ENCODE assay signal across 10 cellular contexts in the genomic region with DNA sequence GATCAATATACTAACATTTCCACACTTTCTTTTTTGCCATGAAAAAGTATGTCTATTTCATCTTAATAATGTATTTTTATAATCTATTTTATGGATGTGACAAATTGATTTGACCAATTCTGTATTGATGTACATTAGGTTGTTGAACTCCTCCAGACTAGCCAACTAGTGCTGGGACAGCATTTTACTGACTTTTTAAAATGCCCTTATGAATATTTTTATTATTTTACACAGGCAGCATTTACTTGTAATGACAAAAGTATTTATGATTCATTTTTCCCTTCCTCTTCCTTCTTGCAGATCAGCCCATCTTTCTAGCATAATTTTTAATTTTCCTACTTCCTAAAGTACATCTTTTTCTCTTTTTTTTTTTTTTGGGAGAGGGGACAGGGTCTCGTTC. TPM values are rescaled to one million over a fixed set of nuclear protein-coding genes. Genes with fewer than 3 reads are reported as not detected.
DNase-seq lines count a peak whose midpoint lies in the region; ATAC-seq and TF ChIP-seq lines count a peak whose summit lies in the region.
"Had no signal": no experiment of that assay in that cellular context is flagged by ENCODE, and none has a peak within 500 bp of the region (broad histone marks: within the 10 kb centered on the region; RNA-seq: fewer than 3 reads in every experiment).

No MANE protein-coding gene starts in this region.

- peak overlapping the region; percentile 94; the same call in 1 of the 2 replicates for H2AFZ ChIP-seq in Loucy (ENCODE audit: low read length)
- H2AFZ ChIP-seq in neuron (ENCODE audit: low read depth, low read length), result no peak overlapping the region

- no peak for TF ChIP-seq CTCF in Loucy (conservative IDR thresholded peaks at IDR 0.05; ENCODE audit: low read length)

- peaks cover under 1% of the 10 kb centered on the region for H4K20me1 ChIP-seq in Loucy (ENCODE audit: insufficient read depth, low read length, poor library complexity, severe bottlenecking)

- no peaks in the 10 kb centered on the region for H3F3A ChIP-seq in Loucy (ENCODE audit: low read depth)

- peaks cover 9% of the 10 kb centered on the region for H3K79me2 ChIP-seq in Loucy (ENCODE audit: insufficient read depth, low read length)

- peak overlapping the region; percentile 94 for H3K4me2 ChIP-seq in Loucy (ENCODE audit: low read depth, low read length, poor library complexity, severe bottlenecking)

- H3K27me3 ChIP-seq in Loucy (ENCODE audit: insufficient read depth, low read length, poor library complexity, severe bottlenecking) (no peaks in the 10 kb centered on the region), neuron (ENCODE audit: insufficient read depth, low read length) (no peaks in the 10 kb centered on the region)
- H3K27me3 ChIP-seq: ovary had no signal

- H3K27ac ChIP-seq in cingulate gyrus (ENCODE audit: low read depth, low read length), result peak overlapping the region; percentile 98

- H3K4me3 ChIP-seq in Loucy (ENCODE audit: low read length, poor library complexity, severe bottlenecking) (peak overlapping the region; percentile 84), neuron (ENCODE audit: low read length) (peak overlapping the region; percentile 76)

- DNase-seq in CD1c-positive myeloid dendritic cell (ENCODE audit: extremely low spot score) (peak; percentile 21), ureter (ENCODE audit: low spot score) (no peak), erythroblast (lab: John Stamatoyannopoulos, UW) (no peak)

- no peaks in the 10 kb centered on the region for H3K9me2 ChIP-seq in Loucy (replicated peaks; ENCODE audit: low read depth, low read length)

- ATAC-seq in HG03135 (IDR thresholded peaks at IDR 0.05; ENCODE audit: unreplicated experiment), result no peak
- no peak for ATAC-seq in activated CD4-positive, CD25-positive, alpha-beta regulatory T cell treated with anti-CD3 and anti-CD28 coated beads, Interleukin-2, amount 50 U/mL, for 24 hours

- H3K9me3 ChIP-seq in Loucy (ENCODE audit: insufficient read depth, low read depth, low read length) (no peaks in the 10 kb centered on the region), neuron (ENCODE audit: low read length) (no peaks in the 10 kb centered on the region)
- H3K9me3 ChIP-seq: ovary had no signal

- no peak for TF ChIP-seq POLR2A in erythroblast (IDR thresholded peaks at IDR 0.05; ENCODE audit: low read length)

- H3K36me3 ChIP-seq in Loucy (ENCODE audit: insufficient read depth, low read length) (no peaks in the 10 kb centered on the region), neuron (ENCODE audit: insufficient read depth, low read length) (no peaks in the 10 kb centered on the region)
- H3K36me3 ChIP-seq: ovary had no signal

- no peak overlapping the region for H3K9ac ChIP-seq in Loucy (ENCODE audit: low read depth, low read length, poor library complexity, severe bottlenecking)

- peaks cover 21% of the 10 kb centered on the region for H3K4me1 ChIP-seq in Loucy (ENCODE audit: insufficient read depth, low read length, poor library complexity, severe bottlenecking)
- H3K4me1 ChIP-seq in neuron (ENCODE audit: insufficient read depth, low read length), result peaks cover 23% of the 10 kb centered on the region

RNA-seq across cellular contexts. Expression of gene FUZ, which starts 0.9 kb away (rescaled TPM):
- total RNA-seq in ureter, result 13.0 TPM

RNA-seq across cellular contexts. Expression of gene MED25, which starts 4.1 kb away (rescaled TPM):
- total RNA-seq in ureter, result 42.2 TPM

RNA-seq across cellular contexts. Expression of gene PTOV1, which starts 36.9 kb away (rescaled TPM):
- 105 TPM for total RNA-seq in ureter

RNA-seq across cellular contexts. Expression of gene AP2A1, which starts 47.2 kb away (rescaled TPM):
- total RNA-seq in ureter, result 66.6 TPM

RNA-seq across cellular contexts. Expression of gene TSKS, which starts 50.9 kb away (rescaled TPM):
- 0.44 TPM for total RNA-seq in ureter
- total RNA-seq: LHCN-M2 had no signal
